In the genomic region with DNA sequence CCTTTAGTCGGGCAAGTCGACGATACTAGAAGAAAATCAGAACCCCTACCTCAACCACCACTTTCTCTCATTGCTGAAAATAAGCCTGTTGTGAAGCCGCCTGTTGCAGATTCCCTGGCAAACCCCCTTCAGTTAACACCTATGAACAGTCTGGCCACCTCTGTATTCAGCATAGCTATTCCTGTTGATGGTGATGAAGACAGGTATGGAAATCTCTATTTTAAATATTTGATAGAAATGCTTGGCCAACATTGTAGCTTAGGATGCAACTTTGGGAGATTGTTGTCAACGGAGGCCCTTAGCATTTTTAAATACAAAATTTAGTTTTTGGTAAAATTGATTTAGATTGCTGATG, we compare ENCODE assay signal across 8 cellular contexts. TPM values are rescaled to one million over a fixed set of nuclear protein-coding genes. Genes with fewer than 3 reads are reported as not detected.
A peak's percentile ranks its signal among the peaks of the same experiment; 100 is the strongest.
DNase-seq lines count a peak whose midpoint lies in the region; ATAC-seq and TF ChIP-seq lines count a peak whose summit lies in the region.

No MANE protein-coding gene starts in this region.

- H3K9ac ChIP-seq in BLaER1 (peak overlapping the region; percentile 93), Karpas-422 (ENCODE audit: low read length) (peak overlapping the region; percentile 85)

- H3K4me2 ChIP-seq in BLaER1 (peak overlapping the region; percentile 95), Karpas-422 (ENCODE audit: low read depth, low read length, poor library complexity, severe bottlenecking) (peak overlapping the region; percentile 98)

- peaks cover 71 to 75% of the 10 kb centered on the region in 2 donors for H3K4me1 Mint-ChIP-seq in natural killer cell

- peak overlapping the region; percentile 96 for H3K27ac ChIP-seq in BLaER1
- no peak overlapping the region for H3K27ac ChIP-seq in Karpas-422 (ENCODE audit: low read length)
- peak overlapping the region; percentile 47 for H3K27ac ChIP-seq in cingulate gyrus (ENCODE audit: low read depth, low read length)

- ATAC-seq in natural killer cell (no peak), GM21529 (IDR thresholded peaks at IDR 0.05; ENCODE audit: unreplicated experiment) (no peak)

- peaks cover 55% of the 10 kb centered on the region for H3K4me1 ChIP-seq in BLaER1
- peaks cover 46% of the 10 kb centered on the region for H3K4me1 ChIP-seq in Karpas-422 (ENCODE audit: low read length)

- H3K9me2 ChIP-seq in Karpas-422 (replicated peaks; ENCODE audit: insufficient read depth, low read length) = no peaks in the 10 kb centered on the region

- peaks cover 70% of the 10 kb centered on the region for H3K79me2 ChIP-seq in Karpas-422 (ENCODE audit: low read length)

- no peaks in the 10 kb centered on the region for H3K9me3 Mint-ChIP-seq in natural killer cell

- no peak overlapping the region for H2AFZ ChIP-seq in Karpas-422 (ENCODE audit: low read length)

- H4K20me1 ChIP-seq in BLaER1 = peaks cover 73% of the 10 kb centered on the region
- H4K20me1 ChIP-seq in Karpas-422 (ENCODE audit: insufficient read depth, low read depth, low read length) = peaks cover 57% of the 10 kb centered on the region

- H3K36me3 ChIP-seq in BLaER1 (peaks cover 9% of the 10 kb centered on the region), Karpas-422 (ENCODE audit: insufficient read depth, low read length) (peaks cover 34% of the 10 kb centered on the region; the same call in 1 of the 2 replicates)

- H3K36me3 Mint-ChIP-seq in natural killer cell = no peaks in the 10 kb centered on the region

- intact Hi-C loops in natural killer cell (cut with micrococcal nuclease) = no loop called here

- no peaks in the 10 kb centered on the region for H3K27me3 Mint-ChIP-seq in natural killer cell (ENCODE audit: low read depth in 2 of 2)

- peak overlapping the region; percentile 82 for H3K4me3 ChIP-seq in BLaER1
- H3K4me3 ChIP-seq in Karpas-422 (ENCODE audit: low read length) = peak overlapping the region; percentile 93

- no peak for TF ChIP-seq CTCF in natural killer cell (IDR thresholded peaks at IDR 0.05)

- H3K27me3 ChIP-seq in BLaER1 (no peaks in the 10 kb centered on the region), Karpas-422 (ENCODE audit: low read length) (no peaks in the 10 kb centered on the region)

- H3K4me3 Mint-ChIP-seq in natural killer cell = peak overlapping the region; percentile 92

- DNase-seq in Karpas-422 = no peak
- DNase-seq in natural killer cell = no peak
- no peak for DNase-seq in NOMO-1 treated with DMSO at 0.1 percent for 48 hours (lab: John Stamatoyannopoulos, UW; ENCODE audit: unreplicated experiment)
- DNase-seq in DMS79 (lab: John Stamatoyannopoulos, UW) = no peak
- no peak for DNase-seq in dermis blood vessel endothelial cell

- H3K9me3 ChIP-seq in BLaER1 (no peaks in the 10 kb centered on the region), Karpas-422 (ENCODE audit: low read length) (no peaks in the 10 kb centered on the region)

- peak overlapping the region; percentile 80 to 90 for H3K27ac Mint-ChIP-seq in natural killer cell

RNA-seq across cellular contexts. Expression of gene TSC22D2, which starts 3.0 kb away (rescaled TPM):
- total RNA-seq in Karpas-422 (2014; rRNA removed; shearing (Covaris generic); ENCODE audit: low replicate concordance) = 8.7 and 44.4 TPM in 2 replicates
- 10 to 100 TPM; 50.1 to 66.3 (median 63.0) TPM for total RNA-seq in natural killer cell
- 7.0 and 7.4 TPM in 2 replicates for total RNA-seq in dermis blood vessel endothelial cell
